ENCODE assay signal across 9 cellular contexts in the genomic region with DNA sequence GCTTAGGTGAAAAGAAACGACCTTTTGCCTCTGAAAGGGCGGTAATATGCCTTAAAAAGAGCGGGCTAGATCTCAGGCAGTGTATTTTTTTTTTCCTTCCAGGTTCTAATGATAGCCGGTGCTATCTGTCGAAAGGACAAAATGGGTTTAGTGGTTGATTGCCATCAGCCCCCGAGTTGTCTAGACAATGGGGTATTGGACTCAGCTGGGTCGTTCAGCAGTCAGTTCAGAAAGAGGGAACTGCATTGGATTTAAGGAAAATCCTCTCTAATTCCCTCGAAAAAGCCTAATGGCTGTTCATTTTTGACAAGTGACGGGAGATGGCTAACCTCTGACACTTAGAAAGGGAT. TPM values are rescaled to one million over a fixed set of nuclear protein-coding genes. Genes with fewer than 3 reads are reported as not detected.
DNase-seq lines count a peak whose midpoint lies in the region; ATAC-seq and TF ChIP-seq lines count a peak whose summit lies in the region.
"Had no signal": no experiment of that assay in that cellular context is flagged by ENCODE, and none has a peak within 500 bp of the region (broad histone marks: within the 10 kb centered on the region; RNA-seq: fewer than 3 reads in every experiment).

No MANE protein-coding gene starts in this region.

- TF ChIP-seq CTCF in MM.1S (IDR thresholded peaks at IDR 0.05; ENCODE audit: low read length), result no peak
- TF ChIP-seq CTCF in neural progenitor cell (IDR thresholded peaks at IDR 0.05), result no peak

- H3K4me3 ChIP-seq in CD4-positive, CD25-positive, alpha-beta regulatory T cell (ENCODE audit: low read depth, low read length), result peak overlapping the region; percentile 98
- H3K4me3 ChIP-seq in MM.1S (ENCODE audit: low read length), result peak overlapping the region; percentile 77
- H3K4me3 ChIP-seq in effector memory CD4-positive, alpha-beta T cell (ENCODE audit: insufficient read depth, low read depth, low read length, poor library complexity, severe bottlenecking), result peak overlapping the region; percentile 96
- H3K4me3 ChIP-seq in neural progenitor cell, result peak overlapping the region; percentile 85

- H3K9me3 Mint-ChIP-seq in CD4-positive, CD25-positive, alpha-beta regulatory T cell, result no peaks in the 10 kb centered on the region
- no peaks in the 10 kb centered on the region for H3K9me3 Mint-ChIP-seq in neural progenitor cell

- peaks cover 20 to 45% (median 32%) of the 10 kb centered on the region in 4 donors for H3K4me1 Mint-ChIP-seq in CD4-positive, CD25-positive, alpha-beta regulatory T cell
- H3K4me1 Mint-ChIP-seq in neural progenitor cell, result peaks cover 22% of the 10 kb centered on the region

- H3K36me3 Mint-ChIP-seq in CD4-positive, CD25-positive, alpha-beta regulatory T cell, result peaks cover 21% of the 10 kb centered on the region
- H3K36me3 Mint-ChIP-seq in neural progenitor cell, result peaks cover 5% of the 10 kb centered on the region

- H3K9me2 ChIP-seq in MM.1S (replicated peaks; ENCODE audit: insufficient read depth, low read length), result no peaks in the 10 kb centered on the region

- H3K27ac Mint-ChIP-seq in CD4-positive, CD25-positive, alpha-beta regulatory T cell, result peak overlapping the region; percentile 98 to 99 (median 98)
- peak overlapping the region; percentile 42 for H3K27ac Mint-ChIP-seq in neural progenitor cell

- H3K27me3 ChIP-seq in CD4-positive, CD25-positive, alpha-beta regulatory T cell (ENCODE audit: control insufficient read depth, insufficient read depth, low read length), result no peaks in the 10 kb centered on the region
- no peaks in the 10 kb centered on the region for H3K27me3 ChIP-seq in MM.1S (replicated peaks; ENCODE audit: insufficient read depth, low read length)
- H3K27me3 ChIP-seq in effector memory CD4-positive, alpha-beta T cell (replicated peaks; ENCODE audit: control insufficient read depth, insufficient read depth, low read length, poor library complexity, severe bottlenecking), result no peaks in the 10 kb centered on the region
- peaks cover 10% of the 10 kb centered on the region for H3K27me3 ChIP-seq in neural progenitor cell

- H2AFZ ChIP-seq in MM.1S (ENCODE audit: low read length), result peak overlapping the region; percentile 98
- H2AFZ ChIP-seq in neural progenitor cell (replicated peaks), result peak overlapping the region; percentile 77

- H3K79me2 ChIP-seq in MM.1S (ENCODE audit: low read length), result peaks cover 57% of the 10 kb centered on the region
- H3K79me2 ChIP-seq in neural progenitor cell (ENCODE audit: low read depth), result peaks cover 38% of the 10 kb centered on the region

- H3K4me1 ChIP-seq in CD4-positive, CD25-positive, alpha-beta regulatory T cell (ENCODE audit: control insufficient read depth, insufficient read depth, low read length, poor library complexity, severe bottlenecking), result peaks cover 24% of the 10 kb centered on the region
- peaks cover 17% of the 10 kb centered on the region for H3K4me1 ChIP-seq in MM.1S (ENCODE audit: low read length)
- peaks cover 17% of the 10 kb centered on the region for H3K4me1 ChIP-seq in effector memory CD4-positive, alpha-beta T cell (ENCODE audit: control insufficient read depth, insufficient read depth, low read length, poor library complexity, severe bottlenecking)
- H3K4me1 ChIP-seq in neural progenitor cell, result peaks cover 6% of the 10 kb centered on the region

- H3F3A ChIP-seq in MM.1S (ENCODE audit: insufficient read depth, low read length), result 0 out of 2 replicates have a peak, but pooled peaks cover 3% of the 10 kb centered on the region
- peaks cover 20% of the 10 kb centered on the region for H3F3A ChIP-seq in neural progenitor cell (ENCODE audit: low read depth)

- peaks cover 19% of the 10 kb centered on the region for H3K36me3 ChIP-seq in CD4-positive, CD25-positive, alpha-beta regulatory T cell (ENCODE audit: control insufficient read depth, insufficient read depth, low read length)
- H3K36me3 ChIP-seq in MM.1S (replicated peaks; ENCODE audit: insufficient read depth, low read length) (peaks cover 13% of the 10 kb centered on the region), neural progenitor cell (no peaks in the 10 kb centered on the region)
- peaks cover 19% of the 10 kb centered on the region for H3K36me3 ChIP-seq in effector memory CD4-positive, alpha-beta T cell (ENCODE audit: control insufficient read depth, insufficient read depth, low read length)

- ATAC-seq in CD4-positive, CD25-positive, alpha-beta regulatory T cell (ENCODE audit: low read depth in 2 of 2), result no peak
- no peak for ATAC-seq in GM19452 (IDR thresholded peaks at IDR 0.05; ENCODE audit: unreplicated experiment)
- no peak for ATAC-seq in HG02763 (IDR thresholded peaks at IDR 0.05; ENCODE audit: unreplicated experiment)

- peak overlapping the region; percentile 79 for H3K27ac ChIP-seq in CD4-positive, CD25-positive, alpha-beta regulatory T cell (ENCODE audit: insufficient read depth, low read length, poor library complexity, severe bottlenecking)
- peak overlapping the region; percentile 55; the same call in 1 of the 2 replicates for H3K27ac ChIP-seq in MM.1S (ENCODE audit: low read length)
- H3K27ac ChIP-seq in effector memory CD4-positive, alpha-beta T cell (ENCODE audit: insufficient read depth, low read length, poor library complexity, severe bottlenecking), result peak overlapping the region; percentile 75
- no peak overlapping the region for H3K27ac ChIP-seq in neural progenitor cell

- H4K20me1 ChIP-seq in MM.1S (ENCODE audit: insufficient read depth, low read length) (no peaks in the 10 kb centered on the region), neural progenitor cell (ENCODE audit: low read depth) (no peaks in the 10 kb centered on the region)

- peak overlapping the region; percentile 87 for H3K4me2 ChIP-seq in MM.1S (ENCODE audit: low read depth, low read length)
- H3K4me2 ChIP-seq in neural progenitor cell, result peak overlapping the region; percentile 97

- no peaks in the 10 kb centered on the region for H3K9me3 ChIP-seq in CD4-positive, CD25-positive, alpha-beta regulatory T cell (ENCODE audit: control insufficient read depth in 2 of 2, low read length in 2 of 2)
- H3K9me3 ChIP-seq in MM.1S (replicated peaks; ENCODE audit: insufficient read depth, low read length), result no peaks in the 10 kb centered on the region
- no peaks in the 10 kb centered on the region for H3K9me3 ChIP-seq in effector memory CD4-positive, alpha-beta T cell (ENCODE audit: control insufficient read depth, low read length)
- no peaks in the 10 kb centered on the region for H3K9me3 ChIP-seq in neural progenitor cell (ENCODE audit: low read depth)

- no peak for DNase-seq in CD4-positive, CD25-positive, alpha-beta regulatory T cell
- DNase-seq in MM.1S, result no peak
- DNase-seq in effector memory CD4-positive, alpha-beta T cell, result no peak
- no peak for DNase-seq in neural progenitor cell (ENCODE audit: low spot score)
- no peak for DNase-seq in RPMI8226
- no peak for DNase-seq in GM19238 (ENCODE audit: insufficient read length, low spot score)

- peak overlapping the region; percentile 97 to 99 (median 99) for H3K4me3 Mint-ChIP-seq in CD4-positive, CD25-positive, alpha-beta regulatory T cell
- peak overlapping the region; percentile 99 for H3K4me3 Mint-ChIP-seq in neural progenitor cell

- peak overlapping the region; percentile 89 for H3K9ac ChIP-seq in MM.1S (ENCODE audit: low read length)
- H3K9ac ChIP-seq in neural progenitor cell, result peak overlapping the region; percentile 62

- peaks cover 4% of the 10 kb centered on the region for H3K27me3 Mint-ChIP-seq in CD4-positive, CD25-positive, alpha-beta regulatory T cell
- H3K27me3 Mint-ChIP-seq in neural progenitor cell (ENCODE audit: insufficient read depth, low read depth), result peaks cover 2% of the 10 kb centered on the region

RNA-seq across cellular contexts. Expression of gene EIF2B5, which starts 0.7 kb away (rescaled TPM):
- total RNA-seq in CD4-positive, CD25-positive, alpha-beta regulatory T cell, result 51.0 TPM
- 10 to 100 TPM; 50.6 to 60.1 (median 55.3) TPM for polyA plus RNA-seq in CD4-positive, CD25-positive, alpha-beta regulatory T cell
- 36.4 and 69.1 TPM in 2 replicates for total RNA-seq in neural progenitor cell (ENCODE audit: low replicate concordance)

RNA-seq across cellular contexts. Expression of gene DVL3, which starts 19.3 kb away (rescaled TPM):
- 36.2 TPM for total RNA-seq in CD4-positive, CD25-positive, alpha-beta regulatory T cell
- 10 to 100 TPM in 1 of 4 donors, 1 to 10 TPM in 3; 4.1 to 11.0 (median 5.9) TPM for polyA plus RNA-seq in CD4-positive, CD25-positive, alpha-beta regulatory T cell
- 29.8 and 59.2 TPM in 2 replicates for total RNA-seq in neural progenitor cell (ENCODE audit: low replicate concordance)

RNA-seq across cellular contexts. Expression of gene AP2M1, which starts 38.8 kb away (rescaled TPM):
- total RNA-seq in CD4-positive, CD25-positive, alpha-beta regulatory T cell, result 150 TPM
- polyA plus RNA-seq in CD4-positive, CD25-positive, alpha-beta regulatory T cell, result 100 to 1,000 TPM; 232 to 294 (median 248) TPM
- 309 and 335 TPM in 2 replicates for total RNA-seq in neural progenitor cell (ENCODE audit: low replicate concordance)

RNA-seq across cellular contexts. Expression of gene HTR3E, which starts 39.0 kb away (rescaled TPM):
- total RNA-seq in CD4-positive, CD25-positive, alpha-beta regulatory T cell, result not detected
- not detected for polyA plus RNA-seq in CD4-positive, CD25-positive, alpha-beta regulatory T cell
- total RNA-seq in neural progenitor cell (ENCODE audit: low replicate concordance), result not detected in 2 replicates
- total RNA-seq: activated CD8-positive, alpha-beta memory T cell treated with anti-CD3 and anti-CD28 coated beads for 36 hours had no signal

RNA-seq across cellular contexts. Expression of gene ABCF3, which starts 50.1 kb away (rescaled TPM):
- total RNA-seq in CD4-positive, CD25-positive, alpha-beta regulatory T cell, result 128 TPM
- polyA plus RNA-seq in CD4-positive, CD25-positive, alpha-beta regulatory T cell, result 10 to 100 TPM; 38.6 to 51.4 (median 40.5) TPM
- 22.0 and 30.4 TPM in 2 replicates for total RNA-seq in neural progenitor cell (ENCODE audit: low replicate concordance)
